8 cellular contexts compared by ENCODE assay signal in genomic region chr5:61331407-61332368, GRCh38. TPM values are rescaled to one million over a fixed set of nuclear protein-coding genes. Genes with fewer than 3 reads are reported as not detected.
DNase-seq lines count a peak whose midpoint lies in the region; ATAC-seq and TF ChIP-seq lines count a peak whose summit lies in the region.

Gene ZSWIM6 (plus strand): TSS chr5:61332258. CDS start chr5:61332273, 15 bp downstream.

- POLR2A ChIA-PET in naive thymus-derived CD4-positive, alpha-beta T cell (lab: Charles Lee) = interaction anchor here (0.6 to 3.2 kb wide), 19 partner anchors 10 to 1072 kb away, joined by 3 to 27 read pairs (median 4); partner anchors contain the start of genes DEPDC1B, DIMT1, ERCC8 and NDUFAF2

- ATAC-seq in GM21786 (IDR thresholded peaks at IDR 0.05; ENCODE audit: unreplicated experiment) = peak; percentile 81
- ATAC-seq in activated T-helper 17 cell treated with anti-CD3 and anti-CD28 coated beads, Interleukin-2, amount 50 U/mL, for 72 hours (replicated peaks) = peak; percentile 88
- peak; percentile 90 for ATAC-seq in naive thymus-derived CD4-positive, alpha-beta T cell
- ATAC-seq in stimulated activated memory B cell treated with anti-CD40 and anti-IgM and Interleukin-4, amounts not matched to agents 10 μg/mL and 1 μg/mL and 100 μg/mL, for 72 hours = peak; percentile 91

- peaks cover 30% of the 10 kb centered on the region for H3K4me1 ChIP-seq in Karpas-422 (ENCODE audit: low read length)
- H3K4me1 ChIP-seq in fibroblast of lung (ENCODE audit: control insufficient read depth, extremely low read depth, insufficient read depth, low read length) = peaks cover 19% of the 10 kb centered on the region
- H3K4me1 ChIP-seq in naive thymus-derived CD4-positive, alpha-beta T cell (ENCODE audit: control insufficient read depth in 2 of 2, insufficient read depth in 2 of 2, low read length in 2 of 2) = peaks cover 15 to 29% of the 10 kb centered on the region in 2 donors

- H3K79me2 ChIP-seq in Karpas-422 (ENCODE audit: low read length) (no peaks in the 10 kb centered on the region), fibroblast of lung (ENCODE audit: control insufficient read depth, insufficient read depth, low read length) (peaks cover 46% of the 10 kb centered on the region)

- H3K9me2 ChIP-seq in Karpas-422 (replicated peaks; ENCODE audit: insufficient read depth, low read length) = no peaks in the 10 kb centered on the region

- DNase-seq in DMS79 (lab: John Stamatoyannopoulos, UW) (peak; percentile 92), Karpas-422 (peak; percentile 98), RKO (ENCODE audit: low spot score) (peak; percentile 98), fibroblast of lung (ENCODE audit: low read depth in 2 of 2) (peak; percentile 99 to 100)
- peak; percentile 96 to 99 (median 97) for DNase-seq in naive thymus-derived CD4-positive, alpha-beta T cell

- H2AFZ ChIP-seq in Karpas-422 (ENCODE audit: low read length) = peak within 1 kb of the TSS; percentile 99
- H2AFZ ChIP-seq in fibroblast of lung (ENCODE audit: low read length) = peak within 1 kb of the TSS; percentile 49

- H3K36me3 Mint-ChIP-seq in activated T-helper 17 cell treated with anti-CD3 and anti-CD28 coated beads, Interleukin-2, amount 50 U/mL, for 72 hours (ENCODE audit: low read depth) = peaks cover 25% of the 10 kb centered on the region
- H3K36me3 Mint-ChIP-seq in naive thymus-derived CD4-positive, alpha-beta T cell = peaks cover 0 to 8% (median 7%) of the 10 kb centered on the region in 5 donors
- peaks cover 9% of the 10 kb centered on the region for H3K36me3 Mint-ChIP-seq in stimulated activated memory B cell treated with anti-CD40 and anti-IgM and Interleukin-4, amounts not matched to agents 10 μg/mL and 1 μg/mL and 100 μg/mL, for 72 hours

- H3K27ac ChIP-seq in Karpas-422 (ENCODE audit: low read length) (no peak within 1 kb of the TSS), fibroblast of lung (ENCODE audit: insufficient read depth, low read length) (peak within 1 kb of the TSS; percentile 83)
- peak within 1 kb of the TSS; percentile 91 for H3K27ac ChIP-seq in naive thymus-derived CD4-positive, alpha-beta T cell (ENCODE audit: low read depth, low read length)

- H3K9ac ChIP-seq in Karpas-422 (ENCODE audit: low read length) (peak within 1 kb of the TSS; percentile 79), fibroblast of lung (ENCODE audit: insufficient read depth, low read length) (peak within 1 kb of the TSS; percentile 93)

- H3K27ac Mint-ChIP-seq in activated T-helper 17 cell treated with anti-CD3 and anti-CD28 coated beads, Interleukin-2, amount 50 U/mL, for 72 hours = peak within 1 kb of the TSS; percentile 93
- H3K27ac Mint-ChIP-seq in naive thymus-derived CD4-positive, alpha-beta T cell = peak within 1 kb of the TSS; percentile 81 to 98 (median 95)
- peak within 1 kb of the TSS; percentile 83 for H3K27ac Mint-ChIP-seq in stimulated activated memory B cell treated with anti-CD40 and anti-IgM and Interleukin-4, amounts not matched to agents 10 μg/mL and 1 μg/mL and 100 μg/mL, for 72 hours

- H3K9me3 Mint-ChIP-seq in activated T-helper 17 cell treated with anti-CD3 and anti-CD28 coated beads, Interleukin-2, amount 50 U/mL, for 72 hours = no peaks in the 10 kb centered on the region
- H3K9me3 Mint-ChIP-seq in naive thymus-derived CD4-positive, alpha-beta T cell = peaks cover 0 to 3% (median 0%) of the 10 kb centered on the region in 11 donors
- no peaks in the 10 kb centered on the region for H3K9me3 Mint-ChIP-seq in stimulated activated memory B cell treated with anti-CD40 and anti-IgM and Interleukin-4, amounts not matched to agents 10 μg/mL and 1 μg/mL and 100 μg/mL, for 72 hours

- peaks cover 33% of the 10 kb centered on the region for H3K4me1 Mint-ChIP-seq in activated T-helper 17 cell treated with anti-CD3 and anti-CD28 coated beads, Interleukin-2, amount 50 U/mL, for 72 hours
- peaks cover 22 to 44% (median 31%) of the 10 kb centered on the region in 7 donors for H3K4me1 Mint-ChIP-seq in naive thymus-derived CD4-positive, alpha-beta T cell
- peaks cover 58% of the 10 kb centered on the region for H3K4me1 Mint-ChIP-seq in stimulated activated memory B cell treated with anti-CD40 and anti-IgM and Interleukin-4, amounts not matched to agents 10 μg/mL and 1 μg/mL and 100 μg/mL, for 72 hours

- intact Hi-C loops in naive thymus-derived CD4-positive, alpha-beta T cell (cut with micrococcal nuclease) = loop anchor here (1.0 to 5.0 kb wide), 17 partner anchors 12 to 1081 kb away; partner anchors contain the start of genes ERCC8 (in 2 of the 2), IPO11 (in 2 of the 2), NDUFAF2 (in 2 of the 2) and SMIM15 (in 2 of the 2)

- CTCF ChIA-PET in naive thymus-derived CD4-positive, alpha-beta T cell (lab: Charles Lee) = interaction anchor here (0.7 to 1.3 kb wide), 2 partner anchors 11 to 64 kb away, joined by 3 read pairs; no protein-coding TSS in a partner anchor

- peaks cover 18% of the 10 kb centered on the region for H3K27me3 Mint-ChIP-seq in activated T-helper 17 cell treated with anti-CD3 and anti-CD28 coated beads, Interleukin-2, amount 50 U/mL, for 72 hours
- peaks cover 7 to 52% (median 19%) of the 10 kb centered on the region in 5 donors for H3K27me3 Mint-ChIP-seq in naive thymus-derived CD4-positive, alpha-beta T cell
- no peaks in the 10 kb centered on the region for H3K27me3 Mint-ChIP-seq in stimulated activated memory B cell treated with anti-CD40 and anti-IgM and Interleukin-4, amounts not matched to agents 10 μg/mL and 1 μg/mL and 100 μg/mL, for 72 hours

- H3K4me2 ChIP-seq in Karpas-422 (ENCODE audit: low read depth, low read length, poor library complexity, severe bottlenecking) (peak within 1 kb of the TSS; percentile 96), fibroblast of lung (ENCODE audit: extremely low read depth, insufficient read depth, low read length) (peak within 1 kb of the TSS; percentile 65)

- H3K4me3 ChIP-seq in Karpas-422 (ENCODE audit: low read length) (peak within 1 kb of the TSS; percentile 80), fibroblast of lung (replicated peaks in 1 of 4; ENCODE audit: control extremely low read depth in 1 of 4, insufficient read depth in 1 of 4, low read depth in 3 of 4, low read length in 4 of 4) (peak within 1 kb of the TSS; percentile 57 to 85 (median 76))
- peak within 1 kb of the TSS; percentile 86 for H3K4me3 ChIP-seq in naive thymus-derived CD4-positive, alpha-beta T cell (ENCODE audit: low read length)

- TF ChIP-seq CTCF in fibroblast of lung (conservative IDR thresholded peaks at IDR 0.05 in 1 of 2, IDR thresholded peaks at IDR 0.05 in 1 of 2; ENCODE audit: low read depth in 1 of 2, low read length in 2 of 2) = no peak

- no peaks in the 10 kb centered on the region for H3K36me3 ChIP-seq in Karpas-422 (ENCODE audit: insufficient read depth, low read length)
- no peaks in the 10 kb centered on the region for H3K36me3 ChIP-seq in fibroblast of lung (ENCODE audit: control insufficient read depth, insufficient read depth, low read length)
- H3K36me3 ChIP-seq in naive thymus-derived CD4-positive, alpha-beta T cell (ENCODE audit: control insufficient read depth in 2 of 3, insufficient read depth in 3 of 3, low read length in 3 of 3) = peaks cover 0 to 11% (median 0%) of the 10 kb centered on the region in 3 experiments

- H3K27me3 ChIP-seq in Karpas-422 (ENCODE audit: low read length) (peaks cover 4% of the 10 kb centered on the region; the same call in 1 of the 2 replicates), fibroblast of lung (ENCODE audit: control insufficient read depth, insufficient read depth, low read length) (no peaks in the 10 kb centered on the region)
- no peaks in the 10 kb centered on the region for H3K27me3 ChIP-seq in naive thymus-derived CD4-positive, alpha-beta T cell (ENCODE audit: control insufficient read depth in 2 of 2, insufficient read depth in 2 of 2, low read length in 2 of 2)

- H3K4me3 Mint-ChIP-seq in activated T-helper 17 cell treated with anti-CD3 and anti-CD28 coated beads, Interleukin-2, amount 50 U/mL, for 72 hours = peak within 1 kb of the TSS; percentile 83
- H3K4me3 Mint-ChIP-seq in naive thymus-derived CD4-positive, alpha-beta T cell = peak within 1 kb of the TSS; percentile 87 to 98 (median 94)
- peak within 1 kb of the TSS; percentile 86 for H3K4me3 Mint-ChIP-seq in stimulated activated memory B cell treated with anti-CD40 and anti-IgM and Interleukin-4, amounts not matched to agents 10 μg/mL and 1 μg/mL and 100 μg/mL, for 72 hours

- H3K9me3 ChIP-seq in Karpas-422 (ENCODE audit: low read length) (no peaks in the 10 kb centered on the region), fibroblast of lung (ENCODE audit: control insufficient read depth, insufficient read depth, low read depth, low read length) (no peaks in the 10 kb centered on the region)
- H3K9me3 ChIP-seq in naive thymus-derived CD4-positive, alpha-beta T cell (ENCODE audit: control insufficient read depth in 2 of 3, low read length in 3 of 3) = no peaks in the 10 kb centered on the region

- H4K20me1 ChIP-seq in Karpas-422 (ENCODE audit: insufficient read depth, low read depth, low read length) (peaks cover 28% of the 10 kb centered on the region; the same call in 1 of the 2 replicates), fibroblast of lung (ENCODE audit: control insufficient read depth, extremely low read depth, insufficient read depth, low read length) (peaks cover 5% of the 10 kb centered on the region)

RNA-seq across cellular contexts. Expression of gene ZSWIM6, which starts in this region (rescaled TPM):
- total RNA-seq in Karpas-422 (2014; rRNA removed; shearing (Covaris generic); ENCODE audit: low replicate concordance) = 1.7 and 4.2 TPM in 2 replicates
- total RNA-seq in activated T-helper 17 cell treated with anti-CD3 and anti-CD28 coated beads, Interleukin-2, amount 50 U/mL, for 72 hours = 1 to 10 TPM; 3.2 to 4.9 TPM
- 13.6 and 23.5 TPM in 2 replicates for total RNA-seq in fibroblast of lung
- polyA plus RNA-seq in fibroblast of lung = 19.5 and 26.6 TPM in 2 replicates
- 10.7 and 16.9 TPM in 2 replicates for polyA plus RNA-seq in fibroblast of lung (2012)
- polyA minus RNA-seq in fibroblast of lung (ENCODE audit: low replicate concordance) = 31.5 and 52.5 TPM in 2 replicates
- 10 to 100 TPM in 3 of 5 experiments, 1 to 10 TPM in 2; 4.2 to 18.5 (median 11.5) TPM for total RNA-seq in naive thymus-derived CD4-positive, alpha-beta T cell
- under 1 TPM; 0.29 to 0.48 TPM for polyA plus RNA-seq in naive thymus-derived CD4-positive, alpha-beta T cell

Comparison
In these comparisons a context has a peak if more than half of its experiments do, and no peak if none do; other contexts are left out.
1. RNA of gene ZSWIM6 (polyA plus RNA-seq): 10.7 to 26.6 TPM in fibroblast of lung; 0.29 to 0.48 TPM in naive thymus-derived CD4-positive, alpha-beta T cell; every median in the first group is over 4 times any median in the second.
2. Peak in every context shown above with its lines, with median percentiles within 50 percentile points of each other: DNase-seq, ATAC-seq, H3K4me3 ChIP-seq, H3K27ac Mint-ChIP-seq and H3K4me3 Mint-ChIP-seq.